In genomic region chr4:75673027-75673958, GRCh38 we compare ENCODE assay signal across 8 cellular contexts. TPM values are rescaled to one million over a fixed set of nuclear protein-coding genes. Genes with fewer than 3 reads are reported as not detected.
DNase-seq lines count a peak whose midpoint lies in the region; ATAC-seq, FAIRE-seq and TF ChIP-seq lines count a peak whose summit lies in the region.

Gene G3BP2, minus strand, starts transcription at chr4:75673411. Its CDS starts 11,386 bp downstream, at chr4:75662025.

- peak within 1 kb of the TSS; percentile 71; the same call in 1 of the 2 replicates for H2BK12ac ChIP-seq in H1 (ENCODE audit: low read depth, low read length)

- peak; percentile 82 for FAIRE-seq in H1 (lab: Jason Lieb, UNC)

- no peak within 1 kb of the TSS for H2BK20ac ChIP-seq in H1 (ENCODE audit: low read length)

- no peak for TF ChIP-seq RAD21 in H1 (IDR thresholded peaks at IDR 0.05 in 1 of 2, conservative IDR thresholded peaks at IDR 0.05 in 1 of 2; ENCODE audit: low read depth in 2 of 2, low read length in 2 of 2)

- peak within 1 kb of the TSS; percentile 96 for H3K27ac Mint-ChIP-seq in activated CD8-positive, alpha-beta memory T cell treated with anti-CD3 and anti-CD28 coated beads, Interleukin-2, amount 10 ng/mL, durations not matched to agents 7 days and 5 days
- H3K27ac Mint-ChIP-seq in memory B cell = peak within 1 kb of the TSS; percentile 99

- 0 out of 2 replicates have a peak within 1 kb of the TSS, but pooled peaks have one; percentile 57 for H2AK5ac ChIP-seq in H1 (ENCODE audit: low read depth, low read length)

- H3K36me3 ChIP-seq in NT2/D1 (ENCODE audit: insufficient read depth, insufficient read length, low read length) (peaks cover 21% of the 10 kb centered on the region), H1 (ENCODE audit: control insufficient read depth in 2 of 4, insufficient read depth in 4 of 4, low read length in 3 of 4) (no peaks in the 10 kb centered on the region)

- peaks cover 5% of the 10 kb centered on the region for H3K79me1 ChIP-seq in H1 (ENCODE audit: low read depth, low read length)

- peaks cover 3% of the 10 kb centered on the region for H3K23me2 ChIP-seq in H1 (ENCODE audit: low read depth, low read length)

- H3K4me1 Mint-ChIP-seq in activated CD8-positive, alpha-beta memory T cell treated with anti-CD3 and anti-CD28 coated beads, Interleukin-2, amount 10 ng/mL, durations not matched to agents 7 days and 5 days = peaks cover 41% of the 10 kb centered on the region
- peaks cover 28% of the 10 kb centered on the region for H3K4me1 Mint-ChIP-seq in memory B cell

- WGBS in H1 (ENCODE audit: extremely low coverage in 1 of 2, insufficient coverage in 1 of 2, insufficient read length in 1 of 2, insufficient replicate concordance in 2 of 2, low coverage in 1 of 2, low lambda C conversion rate in 2 of 2, missing lambda C conversion rate in 1 of 2), 2 experiments = 2% methylated on average over 69 of the region's 83 CpGs; no CpG with 5 or more reads in 1 of the 2 experiments

- H3K4ac ChIP-seq in H1 (replicated peaks; ENCODE audit: insufficient read length, low read depth, low read length) = peak within 1 kb of the TSS; percentile 55

- peak within 1 kb of the TSS; percentile 24 for H3K23ac ChIP-seq in H1 (ENCODE audit: insufficient read length)

- TF ChIP-seq POLR2A in H1 (IDR thresholded peaks at IDR 0.05; ENCODE audit: control extremely low read depth in 1 of 2, low read depth in 2 of 2, low read length in 2 of 2) = peak; percentile 75 to 95

- no peak for TF ChIP-seq EP300 in H1 (IDR thresholded peaks at IDR 0.05; ENCODE audit: borderline replicate concordance in 1 of 2, low read depth in 2 of 2, low read length in 2 of 2)

- peak within 1 kb of the TSS; percentile 96 for H3K4me3 Mint-ChIP-seq in activated CD8-positive, alpha-beta memory T cell treated with anti-CD3 and anti-CD28 coated beads, Interleukin-2, amount 10 ng/mL, durations not matched to agents 7 days and 5 days
- H3K4me3 Mint-ChIP-seq in memory B cell = peak within 1 kb of the TSS; percentile 98

- H3K9me3 ChIP-seq in NT2/D1 (ENCODE audit: insufficient read depth, low read length) (no peaks in the 10 kb centered on the region), H1 (ENCODE audit: insufficient read depth in 2 of 2, low read depth in 1 of 2, low read length in 1 of 2) (no peaks in the 10 kb centered on the region)

- no peaks in the 10 kb centered on the region for H3K9me3 Mint-ChIP-seq in activated CD8-positive, alpha-beta memory T cell treated with anti-CD3 and anti-CD28 coated beads, Interleukin-2, amount 10 ng/mL, durations not matched to agents 7 days and 5 days (ENCODE audit: low read depth)
- no peaks in the 10 kb centered on the region for H3K9me3 Mint-ChIP-seq in memory B cell

- H3K4me3 ChIP-seq in NT2/D1 (ENCODE audit: insufficient read length, low read depth) (peak within 1 kb of the TSS; percentile 81), H1 (ENCODE audit: extremely low read depth in 1 of 4, insufficient read depth in 2 of 4, low read depth in 3 of 4, low read length in 4 of 4) (peak within 1 kb of the TSS; percentile 92 to 99 (median 94))

- H3K9ac ChIP-seq in NT2/D1 (ENCODE audit: insufficient read length, low read depth) = peak within 1 kb of the TSS; percentile 98
- H3K9ac ChIP-seq in H1 (replicated peaks in 1 of 4; ENCODE audit: extremely low read depth in 1 of 4, low read depth in 3 of 4, low read length in 3 of 4) = peak within 1 kb of the TSS; percentile 93 to 99 (median 96)

- peak within 1 kb of the TSS; percentile 94 for H3K18ac ChIP-seq in H1 (ENCODE audit: extremely low read depth, low read length)

- peak within 1 kb of the TSS; percentile 80 for H3K56ac ChIP-seq in H1 (replicated peaks; ENCODE audit: insufficient read length, low read depth, low read length)

- H2BK5ac ChIP-seq in H1 (ENCODE audit: low read depth, low read length) = peak within 1 kb of the TSS; percentile 97

- H4K8ac ChIP-seq in H1 (ENCODE audit: extremely low read depth, insufficient read depth, low read length) = peak within 1 kb of the TSS; percentile 97

- H3K36me3 Mint-ChIP-seq in activated CD8-positive, alpha-beta memory T cell treated with anti-CD3 and anti-CD28 coated beads, Interleukin-2, amount 10 ng/mL, durations not matched to agents 7 days and 5 days = peaks cover 21% of the 10 kb centered on the region
- H3K36me3 Mint-ChIP-seq in memory B cell = no peaks in the 10 kb centered on the region

- peak within 1 kb of the TSS; percentile 5 for H2BK120ac ChIP-seq in H1 (replicated peaks; ENCODE audit: low read depth, low read length)

- TF ChIP-seq CTCF in H1 (IDR thresholded peaks at IDR 0.05; ENCODE audit: control extremely low read depth in 1 of 3, insufficient read depth in 1 of 3, low read depth in 1 of 3, low read length in 3 of 3) = no peak

- H2AFZ ChIP-seq in H1 (ENCODE audit: low read length) = no peak within 1 kb of the TSS; the same call in 1 of the 2 replicates

- peak within 1 kb of the TSS; percentile 92 for H4K91ac ChIP-seq in H1 (replicated peaks; ENCODE audit: insufficient read length, low read length)

- ATAC-seq in GM21381 (IDR thresholded peaks at IDR 0.05; ENCODE audit: unreplicated experiment) (peak; percentile 92), memory B cell (ENCODE audit: low read depth) (peak; percentile 88)
- ATAC-seq in activated CD8-positive, alpha-beta memory T cell treated with anti-CD3 and anti-CD28 coated beads, Interleukin-2, amount 10 ng/mL, durations not matched to agents 7 days and 5 days = peak; percentile 96

- DNase-seq in COR-L47 (lab: John Stamatoyannopoulos, UW) (peak; percentile 99), HUDEP-2 (lab: John Stamatoyannopoulos, UW; ENCODE audit: unreplicated experiment in 76 of 76) (peak; percentile 35 to 99 (median 96)), NT2/D1 (ENCODE audit: low read depth, low spot score) (peak; percentile 92), H1 (ENCODE audit: low read depth in 1 of 2, low spot score in 2 of 2) (peak; percentile 93 to 97), memory B cell (ENCODE audit: low spot score in 2 of 2) (peak; percentile 86 to 94)
- DNase-seq in activated CD8-positive, alpha-beta memory T cell treated with anti-CD3 and anti-CD28 coated beads, Interleukin-2, amount 10 ng/mL, durations not matched to agents 7 days and 5 days = peak; percentile 99
- peak; percentile 96 for DNase-seq in stimulated activated CD8-positive, alpha-beta memory T cell treated with anti-CD3 and anti-CD28 coated beads, Interleukin-12 subunit alpha, Interleukin-12 subunit beta, amount 100 ng/mL, for 24 hours (ENCODE audit: extremely low read depth)

- no peak within 1 kb of the TSS for H2BK15ac ChIP-seq in H1 (ENCODE audit: low read length)

- CTCF ChIA-PET in activated CD8-positive, alpha-beta memory T cell treated with anti-CD3 and anti-CD28 coated beads, Interleukin-2, amount 10 ng/mL, durations not matched to agents 7 days and 5 days (lab: Charles Lee) = interaction anchor here (1.2 to 5.2 kb wide), 5 partner anchors 10 to 54 kb away, joined by 5 to 16 read pairs (median 5); partner anchors contain the start of gene USO1
- CTCF ChIA-PET in H1 (lab: Charles Lee; ENCODE audit: partially characterized antibody) = interaction anchor here (0.6 to 6.9 kb wide), 9 partner anchors 10 to 52 kb away, joined by 3 to 36 read pairs (median 3); partner anchors contain the start of gene USO1

- peak within 1 kb of the TSS; percentile 56 for H4K5ac ChIP-seq in H1 (ENCODE audit: insufficient read length, low read depth, low read length)

- H3K27me3 Mint-ChIP-seq in activated CD8-positive, alpha-beta memory T cell treated with anti-CD3 and anti-CD28 coated beads, Interleukin-2, amount 10 ng/mL, durations not matched to agents 7 days and 5 days = no peaks in the 10 kb centered on the region
- H3K27me3 Mint-ChIP-seq in memory B cell = no peaks in the 10 kb centered on the region

- peaks cover 47 to 84% of the 10 kb centered on the region in 2 experiments for H3K79me2 ChIP-seq in H1 (ENCODE audit: control insufficient read depth in 1 of 2, insufficient read depth in 2 of 2, low read length in 2 of 2)

- H3K4me1 ChIP-seq in NT2/D1 (ENCODE audit: insufficient read depth, insufficient read length) = no peaks in the 10 kb centered on the region
- H3K4me1 ChIP-seq in H1 (replicated peaks in 1 of 4; ENCODE audit: control insufficient read depth in 3 of 4, insufficient read depth in 4 of 4, low read length in 3 of 4) = peaks cover 6 to 11% (median 7%) of the 10 kb centered on the region in 4 experiments

- POLR2A ChIA-PET in H1 (lab: Charles Lee; ENCODE audit: partially characterized antibody) = interaction anchor here (0.6 to 8.2 kb wide), 16 partner anchors 8 to 235 kb away, joined by 3 to 117 read pairs (median 4); partner anchors contain the start of gene USO1

- peak within 1 kb of the TSS; percentile 70 to 74 for H3K4me2 ChIP-seq in H1 (ENCODE audit: insufficient read depth in 1 of 2, low read depth in 2 of 2, low read length in 2 of 2)

- H4K20me1 ChIP-seq in H1 (replicated peaks in 1 of 2; ENCODE audit: control insufficient read depth in 1 of 2, insufficient read depth in 2 of 2, low read length in 2 of 2) = peaks cover 25 to 26% of the 10 kb centered on the region in 2 experiments

- peak within 1 kb of the TSS; percentile 94 for H3K27ac ChIP-seq in H1 (ENCODE audit: low read depth, low read length)

- H3K27me3 ChIP-seq in NT2/D1 (ENCODE audit: insufficient read depth, insufficient read length) (no peaks in the 10 kb centered on the region), H1 (replicated peaks in 1 of 4; ENCODE audit: control insufficient read depth in 3 of 4, extremely low read depth in 1 of 4, insufficient read depth in 3 of 4, low read length in 3 of 4) (no peaks in the 10 kb centered on the region)

- peak within 1 kb of the TSS; percentile 19 for H3K14ac ChIP-seq in H1 (ENCODE audit: insufficient read length)

TF ChIP-seq in H1, 55 proteins besides CTCF, POLR2A, EP300 and RAD21 (continues in another document):
- TF ChIP-seq ATF3 (IDR thresholded peaks at IDR 0.05; ENCODE audit: insufficient read depth, low read depth, low read length) = no peak
- TF ChIP-seq SAP30 (IDR thresholded peaks at IDR 0.05; ENCODE audit: insufficient read depth, insufficient replicate concordance, low read length) = no peak
- no peak for TF ChIP-seq KDM5A (IDR thresholded peaks at IDR 0.05; ENCODE audit: low read length)

RNA-seq across cellular contexts. Expression of gene G3BP2, which starts in this region (rescaled TPM):
- total RNA-seq in activated CD8-positive, alpha-beta memory T cell treated with anti-CD3 and anti-CD28 coated beads, Interleukin-2, amount 10 ng/mL, durations not matched to agents 7 days and 5 days = 100 to 1,000 TPM; 148 to 230 TPM
- 378 and 388 TPM in 2 replicates for total RNA-seq in H1 (2021; fragmentation: NEBNext Ultra II Directional; extraction: Animal tissue kit (Norgen Biotek cat#: 25700))
- 78.2 and 83.7 TPM in 2 replicates for polyA plus RNA-seq in H1 (2011; rRNA removed)
- polyA plus RNA-seq in H1 (2011; cell fraction: cytosol; rRNA removed) = 144 TPM
- polyA plus RNA-seq in H1 (2011; cell fraction: nucleus; rRNA removed) = 56.7 TPM
- 148 to 255 TPM (median 185 TPM) in 4 replicates for polyA plus RNA-seq in H1 (2012, experiment 1 of 2)
- polyA plus RNA-seq in H1 (2012, experiment 2 of 2) = 20.2 TPM
- 174 TPM for polyA plus RNA-seq in H1 (2013, experiment 1 of 2)
- 179 TPM for polyA plus RNA-seq in H1 (2013, experiment 2 of 2)
- polyA minus RNA-seq in H1 (2011; rRNA and poly(A)+ RNA removed) = 159 and 221 TPM in 2 replicates
- polyA minus RNA-seq in H1 (2011; cell fraction: cytosol; rRNA and poly(A)+ RNA removed) = 113 TPM
- 140 TPM for polyA minus RNA-seq in H1 (2011; cell fraction: nucleus; rRNA and poly(A)+ RNA removed)

Comparison
In these comparisons a context has a peak if more than half of its experiments do, and no peak if none do; other contexts are left out.
1. Peak in every context shown above with its lines: DNase-seq, ATAC-seq, H3K4me3 ChIP-seq and H3K27ac ChIP-seq.